In the genomic region with DNA sequence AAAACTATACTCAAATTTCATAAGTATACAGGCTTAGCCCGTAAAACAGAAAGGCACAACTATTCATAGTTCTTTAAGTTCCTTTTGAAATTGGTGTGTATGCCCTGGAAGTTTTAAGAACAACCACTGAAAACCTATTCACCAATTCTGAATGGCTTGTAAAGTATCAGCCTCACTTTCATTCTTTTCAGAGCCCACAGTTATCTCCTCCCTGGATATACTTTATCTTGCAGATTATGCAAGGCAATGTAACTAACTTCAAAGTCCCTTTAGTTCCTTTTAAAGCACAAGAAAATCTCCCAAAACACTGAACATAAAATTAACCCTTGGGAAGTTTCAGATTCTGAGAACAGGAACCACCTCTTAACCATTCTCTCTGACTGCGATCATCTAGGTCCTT, we compare ENCODE assay signal across 1 cellular context.
TF ChIP-seq lines count a peak whose summit lies in the region.

No MANE protein-coding gene starts in this region.

TF ChIP-seq in H1, 55 proteins besides CTCF, POLR2A, EP300 and RAD21 (continued from another document):
- TF ChIP-seq CHD7 (IDR thresholded peaks at IDR 0.05; ENCODE audit: insufficient replicate concordance, low read length) = no peak
- no peak for TF ChIP-seq RXRA (IDR thresholded peaks at IDR 0.05; ENCODE audit: insufficient read depth, low read depth, low read length)
- TF ChIP-seq CBX8 (IDR thresholded peaks at IDR 0.05; ENCODE audit: borderline replicate concordance, low read depth, low read length) = no peak
- no peak for TF ChIP-seq SUZ12 (IDR thresholded peaks at IDR 0.05; ENCODE audit: low read length)
- no peak for TF ChIP-seq SP4 (IDR thresholded peaks at IDR 0.05; ENCODE audit: low read length)
- no peak for TF ChIP-seq ATF2 (IDR thresholded peaks at IDR 0.05; ENCODE audit: low read length)
- no peak for TF ChIP-seq CREB1 (IDR thresholded peaks at IDR 0.05)
- no peak for TF ChIP-seq SIRT6 (IDR thresholded peaks at IDR 0.05; ENCODE audit: low read length)
- TF ChIP-seq GTF2F1 (IDR thresholded peaks at IDR 0.05; ENCODE audit: borderline replicate concordance, low read depth, low read length) = no peak
- no peak for TF ChIP-seq JUN (IDR thresholded peaks at IDR 0.05; ENCODE audit: low read depth, low read length)
- no peak for TF ChIP-seq CHD2 (IDR thresholded peaks at IDR 0.05; ENCODE audit: low read length)
- TF ChIP-seq BCL11A (IDR thresholded peaks at IDR 0.05; ENCODE audit: low read depth in 2 of 2, low read length in 2 of 2) = no peak
